In the genomic region with DNA sequence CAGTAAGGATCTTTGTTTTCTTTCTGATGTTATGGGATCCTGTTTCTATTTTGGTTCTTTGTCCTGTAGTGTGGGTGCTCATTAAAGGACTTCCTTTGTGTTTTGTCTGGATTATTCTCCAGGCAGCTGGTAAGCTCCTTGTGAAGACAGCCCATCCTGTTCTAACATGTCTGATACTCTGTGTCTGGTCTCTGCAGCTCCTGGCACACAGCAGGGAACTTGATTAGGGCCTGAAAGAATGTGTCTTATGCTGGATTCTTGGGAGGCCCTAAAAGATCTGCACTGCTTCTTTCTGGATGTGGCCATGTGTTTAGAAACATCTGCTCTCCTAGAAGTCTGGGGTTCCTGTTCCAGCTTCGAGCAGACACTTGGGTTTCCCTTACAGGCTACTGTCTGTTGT, we compare ENCODE assay signal across 16 cellular contexts. TPM values are rescaled to one million over a fixed set of nuclear protein-coding genes. Genes with fewer than 3 reads are reported as not detected.
DNase-seq lines count a peak whose midpoint lies in the region; ATAC-seq and TF ChIP-seq lines count a peak whose summit lies in the region.
"Had no signal": no experiment of that assay in that cellular context is flagged by ENCODE, and none has a peak within 500 bp of the region (broad histone marks: within the 10 kb centered on the region; RNA-seq: fewer than 3 reads in every experiment).

No MANE protein-coding gene starts in this region.

- H3K4me3 ChIP-seq in epithelial cell of esophagus (ENCODE audit: low read length) (no peak overlapping the region), trophoblast cell (ENCODE audit: low read depth, low read length) (no peak overlapping the region)
- H3K4me3 ChIP-seq: uterus had no signal

- no peaks in the 10 kb centered on the region for H3K9me3 ChIP-seq in trophoblast cell (ENCODE audit: insufficient read depth, low read depth, low read length)
- H3K9me3 ChIP-seq: uterus had no signal

- no peak overlapping the region for H3K27ac Mint-ChIP-seq in activated CD4-positive, alpha-beta T cell treated with anti-CD3 and anti-CD28 coated beads for 36 hours
- no peak overlapping the region for H3K27ac Mint-ChIP-seq in activated naive CD4-positive, alpha-beta T cell treated with anti-CD3 and anti-CD28 coated beads, Interleukin-2, amount 10 ng/mL, durations not matched to agents 7 days and 5 days
- H3K27ac Mint-ChIP-seq: activated naive CD4-positive, alpha-beta T cell treated with anti-CD3 and anti-CD28 coated beads, Interleukin-2, amount 50 U/mL, for 72 hours; H9; progenitor cell of endocrine pancreas had no signal

- H3K4me2 ChIP-seq in trophoblast cell (ENCODE audit: low read length), result no peak overlapping the region

- no peak overlapping the region for H3K4me3 Mint-ChIP-seq in activated CD4-positive, alpha-beta T cell treated with anti-CD3 and anti-CD28 coated beads for 36 hours
- no peak overlapping the region for H3K4me3 Mint-ChIP-seq in activated naive CD4-positive, alpha-beta T cell treated with anti-CD3 and anti-CD28 coated beads, Interleukin-2, amount 10 ng/mL, durations not matched to agents 7 days and 5 days
- H3K4me3 Mint-ChIP-seq: H9 had no signal

- CTCF ChIA-PET in activated CD4-positive, alpha-beta T cell treated with anti-CD3 and anti-CD28 coated beads for 36 hours (lab: Charles Lee), result interaction anchor here (0.8 to 1.0 kb wide), 2 partner anchors 37 to 288 kb away, joined by 3 read pairs; no protein-coding TSS in a partner anchor
- CTCF ChIA-PET in activated naive CD4-positive, alpha-beta T cell treated with anti-CD3 and anti-CD28 coated beads, Interleukin-2, amount 10 ng/mL, durations not matched to agents 7 days and 5 days (lab: Charles Lee), result interaction anchor here (1.0 kb wide), 1 partner anchor 266 kb away, joined by 3 read pairs; no protein-coding TSS in a partner anchor

- no peaks in the 10 kb centered on the region for H3K27me3 ChIP-seq in trophoblast cell (ENCODE audit: insufficient read depth, low read length)
- H3K27me3 ChIP-seq: uterus had no signal

- H3K4ac ChIP-seq in trophoblast cell (ENCODE audit: low read depth, low read length), result no peak overlapping the region

- H3K36me3 Mint-ChIP-seq in activated CD4-positive, alpha-beta T cell treated with anti-CD3 and anti-CD28 coated beads for 36 hours (ENCODE audit: low read depth), result no peaks in the 10 kb centered on the region
- no peaks in the 10 kb centered on the region for H3K36me3 Mint-ChIP-seq in activated naive CD4-positive, alpha-beta T cell treated with anti-CD3 and anti-CD28 coated beads, Interleukin-2, amount 10 ng/mL, durations not matched to agents 7 days and 5 days
- H3K36me3 Mint-ChIP-seq: activated naive CD4-positive, alpha-beta T cell treated with anti-CD3 and anti-CD28 coated beads, Interleukin-2, amount 50 U/mL, for 72 hours had no signal

- H3K9me3 Mint-ChIP-seq in activated CD4-positive, alpha-beta T cell treated with anti-CD3 and anti-CD28 coated beads for 36 hours (ENCODE audit: low read depth), result no peaks in the 10 kb centered on the region
- H3K9me3 Mint-ChIP-seq in activated naive CD4-positive, alpha-beta T cell treated with anti-CD3 and anti-CD28 coated beads, Interleukin-2, amount 10 ng/mL, durations not matched to agents 7 days and 5 days, result no peaks in the 10 kb centered on the region
- H3K9me3 Mint-ChIP-seq: activated naive CD4-positive, alpha-beta T cell treated with anti-CD3 and anti-CD28 coated beads, Interleukin-2, amount 50 U/mL, for 72 hours had no signal

- peaks cover 0 to 3% of the 10 kb centered on the region in 2 experiments for H3K4me1 ChIP-seq in trophoblast cell (ENCODE audit: control insufficient read depth in 1 of 2, insufficient read depth in 2 of 2, low read length in 2 of 2)
- H3K4me1 ChIP-seq: uterus had no signal

- WGBS in trophoblast cell (ENCODE audit: extremely low coverage, insufficient coverage, insufficient read length), result no CpG with 5 or more reads among the region's 1 CpG

- no peaks in the 10 kb centered on the region for H3K36me3 ChIP-seq in trophoblast cell (ENCODE audit: control insufficient read depth in 1 of 2, insufficient read depth in 2 of 2, low read length in 2 of 2)
- H3K36me3 ChIP-seq: uterus had no signal

- no peak overlapping the region for H4K91ac ChIP-seq in trophoblast cell (ENCODE audit: low read depth, low read length)

- intact Hi-C loops in activated CD4-positive, alpha-beta T cell treated with anti-CD3 and anti-CD28 coated beads for 36 hours (cut with DNase I, micrococcal nuclease), result no loop called here

- no peak overlapping the region for H4K8ac ChIP-seq in trophoblast cell (ENCODE audit: low read depth, low read length)

- H2BK5ac ChIP-seq in trophoblast cell (ENCODE audit: low read depth, low read length, poor library complexity), result no peak overlapping the region

- no peak overlapping the region for H4K12ac ChIP-seq in trophoblast cell (ENCODE audit: low read depth, low read length)

- H3K18ac ChIP-seq in trophoblast cell (ENCODE audit: low read length), result no peak overlapping the region

- H3K79me1 ChIP-seq in trophoblast cell (ENCODE audit: low read length), result no peaks in the 10 kb centered on the region

- no peak overlapping the region for H2BK12ac ChIP-seq in trophoblast cell (ENCODE audit: low read length)

- no peak overlapping the region for H2AFZ ChIP-seq in trophoblast cell (ENCODE audit: insufficient read depth, low read length, poor library complexity)

- no peak overlapping the region for H2AK5ac ChIP-seq in trophoblast cell (ENCODE audit: low read length)

- POLR2A ChIA-PET in activated CD4-positive, alpha-beta T cell treated with anti-CD3 and anti-CD28 coated beads for 36 hours (lab: Charles Lee), result no interaction called here

- H3K9ac ChIP-seq in trophoblast cell (ENCODE audit: low read length), result no peak overlapping the region

- H3K27me3 Mint-ChIP-seq in activated CD4-positive, alpha-beta T cell treated with anti-CD3 and anti-CD28 coated beads for 36 hours, result no peaks in the 10 kb centered on the region
- H3K27me3 Mint-ChIP-seq in activated naive CD4-positive, alpha-beta T cell treated with anti-CD3 and anti-CD28 coated beads, Interleukin-2, amount 10 ng/mL, durations not matched to agents 7 days and 5 days, result no peaks in the 10 kb centered on the region
- H3K27me3 Mint-ChIP-seq: progenitor cell of endocrine pancreas had no signal

- H3K79me2 ChIP-seq in trophoblast cell (ENCODE audit: control insufficient read depth, insufficient read depth, low read length, poor library complexity), result no peaks in the 10 kb centered on the region

- H3K14ac ChIP-seq in trophoblast cell (ENCODE audit: low read length), result no peak overlapping the region

- ATAC-seq in activated CD4-positive, alpha-beta T cell treated with anti-CD3 and anti-CD28 coated beads for 36 hours, result no peak
- ATAC-seq: activated naive CD4-positive, alpha-beta T cell treated with anti-CD3 and anti-CD28 coated beads, Interleukin-2, amount 50 U/mL, for 72 hours had no signal

- no peak for TF ChIP-seq CTCF in epithelial cell of esophagus (IDR thresholded peaks at IDR 0.05; ENCODE audit: insufficient read depth, low read depth, low read length, missing control alignments)

- H3K27ac ChIP-seq in trophoblast cell (ENCODE audit: low read depth, low read length), result peak overlapping the region; percentile 17
- H3K27ac ChIP-seq: uterus had no signal

- DNase-seq in HPDE6-E6E7 (ENCODE audit: extremely low spot score) (peak; percentile 51), NCI-H748 (lab: John Stamatoyannopoulos, UW; ENCODE audit: unreplicated experiment) (peak; percentile 76), epithelial cell of esophagus (ENCODE audit: low read depth) (peak; percentile 83), trophoblast cell (no peak)
- DNase-seq in activated CD8-positive, alpha-beta memory T cell treated with anti-CD3 and anti-CD28 coated beads for 24 hours, result no peak
- DNase-seq in activated CD4-positive, alpha-beta T cell treated with anti-CD3 and anti-CD28 coated beads for 36 hours, result no peak
- DNase-seq in activated naive CD4-positive, alpha-beta T cell treated with anti-CD3 and anti-CD28 coated beads, Interleukin-2, amount 10 ng/mL, durations not matched to agents 7 days and 5 days, result no peak
- DNase-seq: activated CD4-positive, alpha-beta T cell treated with anti-CD3 and anti-CD28 coated beads for 48 hours; effector memory CD4-positive, alpha-beta T cell; H9; NCI-H1048; SIG-M5; uterus had no signal

- H3K23ac ChIP-seq in trophoblast cell (ENCODE audit: low read length), result no peak overlapping the region

- H3K4me1 Mint-ChIP-seq in activated CD4-positive, alpha-beta T cell treated with anti-CD3 and anti-CD28 coated beads for 36 hours, result no peaks in the 10 kb centered on the region
- H3K4me1 Mint-ChIP-seq in activated naive CD4-positive, alpha-beta T cell treated with anti-CD3 and anti-CD28 coated beads, Interleukin-2, amount 10 ng/mL, durations not matched to agents 7 days and 5 days, result no peaks in the 10 kb centered on the region

- no peak overlapping the region for H2BK120ac ChIP-seq in trophoblast cell (ENCODE audit: insufficient read depth, low read length, poor library complexity)

RNA-seq across cellular contexts. Expression of a gene that starts 38.1 kb away (rescaled TPM):
- polyA plus RNA-seq in trophoblast cell (2013), result not detected in 2 replicates
- total RNA-seq in activated CD4-positive, alpha-beta T cell treated with anti-CD3 and anti-CD28 coated beads for 36 hours, result not detected
- total RNA-seq: activated naive CD4-positive, alpha-beta T cell treated with anti-CD3 and anti-CD28 coated beads, Interleukin-2, amount 50 U/mL, for 72 hours; H9; kidney epithelial cell; progenitor cell of endocrine pancreas; uterus had no signal

Comparison
In these comparisons a context has a peak if more than half of its experiments do, and no peak if none do; other contexts are left out.
1. DNase-seq: peak in HPDE6-E6E7 (single experiment), NCI-H748 (single experiment) and epithelial cell of esophagus (single experiment); none in trophoblast cell (0 of 2), activated CD8-positive, alpha-beta memory T cell treated with anti-CD3 and anti-CD28 coated beads for 24 hours (single experiment), activated CD4-positive, alpha-beta T cell treated with anti-CD3 and anti-CD28 coated beads for 36 hours (single experiment) and activated naive CD4-positive, alpha-beta T cell treated with anti-CD3 and anti-CD28 coated beads, Interleukin-2, amount 10 ng/mL, durations not matched to agents 7 days and 5 days (single experiment).